ENCODE assay signal across 9 cellular contexts in genomic region chr11:70807195-70807543, GRCh38.
"Had no signal": no experiment of that assay in that cellular context is flagged by ENCODE, and none has a peak within 500 bp of the region (broad histone marks: within the 10 kb centered on the region; RNA-seq: fewer than 3 reads in every experiment).

No MANE protein-coding gene starts in this region.

- H3K4me1 Mint-ChIP-seq: GM23338, IgD-negative memory B cell had no signal

- H3K4me3 Mint-ChIP-seq: GM23338, HFFc6 had no signal

- H3K27ac Mint-ChIP-seq: GM23338, HFFc6, IgD-negative memory B cell had no signal

- ATAC-seq: GM23338, HCT116 had no signal

- H3K4me3 ChIP-seq: GM23338, HAP-1 had no signal

- H3K36me3 Mint-ChIP-seq: IgD-negative memory B cell had no signal

- H3K9me3 ChIP-seq: HAP-1 had no signal

- H3K27ac ChIP-seq: KMS-11 had no signal

- H3K9ac ChIP-seq: KMS-11 had no signal

- H2AFZ ChIP-seq: GM23338 had no signal

- DNase-seq: H7, HFFc6, KBM-7 had no signal

- H3K4me2 ChIP-seq: GM23338, KMS-11 had no signal

- H3K4me1 ChIP-seq: HAP-1 had no signal

- H3K36me3 ChIP-seq: HAP-1 had no signal

- FAIRE-seq: HTR-8/SVneo had no signal

- H3K27me3 Mint-ChIP-seq: IgD-negative memory B cell had no signal
